8 cellular contexts compared by ENCODE assay signal in genomic region chr1:54081306-54082270, GRCh38. TPM values are rescaled to one million over a fixed set of nuclear protein-coding genes. Genes with fewer than 3 reads are reported as not detected.
DNase-seq lines count a peak whose midpoint lies in the region; ATAC-seq and TF ChIP-seq lines count a peak whose summit lies in the region.

No MANE protein-coding gene starts in this region.

- no peak for TF ChIP-seq POLR2A in gastrocnemius medialis (IDR thresholded peaks at IDR 0.05)

- H3K36me3 ChIP-seq in gastrocnemius medialis = no peaks in the 10 kb centered on the region

- in situ Hi-C loops in gastrocnemius medialis (cut with MboI; ENCODE audit: low sequenced_read_pairs in 4 of 4) = no loop called here

- H3K36me3 Mint-ChIP-seq in activated naive CD4-positive, alpha-beta T cell treated with anti-CD3 and anti-CD28 coated beads, Interleukin-2, amount 50 U/mL, for 72 hours = no peaks in the 10 kb centered on the region

- TF ChIP-seq CTCF in AG10803 (conservative IDR thresholded peaks at IDR 0.05; ENCODE audit: low read length) (peak; percentile 72), gastrocnemius medialis (IDR thresholded peaks at IDR 0.05 in 4 of 5, conservative IDR thresholded peaks at IDR 0.05 in 1 of 5) (peak in 4 of 5 experiments; percentile 49 to 66 (median 56))

- peaks cover 17 to 19% of the 10 kb centered on the region in 2 donors for H3K4me1 ChIP-seq in gastrocnemius medialis

- peak overlapping the region in 1 of 2 donors; percentile 50 for H3K27ac Mint-ChIP-seq in activated naive CD4-positive, alpha-beta T cell treated with anti-CD3 and anti-CD28 coated beads, Interleukin-2, amount 50 U/mL, for 72 hours

- H3K9me3 ChIP-seq in gastrocnemius medialis = no peaks in the 10 kb centered on the region

- ATAC-seq in GM18867 (IDR thresholded peaks at IDR 0.05; ENCODE audit: unreplicated experiment) = peak; percentile 81
- peak; percentile 86 to 96 for ATAC-seq in activated naive CD4-positive, alpha-beta T cell treated with anti-CD3 and anti-CD28 coated beads, Interleukin-2, amount 50 U/mL, for 72 hours
- ATAC-seq in left ventricle myocardium superior = peak; percentile 72
- ATAC-seq in gastrocnemius medialis = peak; percentile 41 to 78
- no peak for ATAC-seq in GM19328 (IDR thresholded peaks at IDR 0.05; ENCODE audit: unreplicated experiment)

- no peak overlapping the region for H3K4me3 ChIP-seq in AG10803 (ENCODE audit: low read length)
- H3K4me3 ChIP-seq in gastrocnemius medialis = no peak overlapping the region

- intact Hi-C loops in left ventricle myocardium superior (cut with micrococcal nuclease) (no loop called here), gastrocnemius medialis (cut with DNase I; ENCODE audit: low total_unique reads) (no loop called here)

- peak; percentile 57 for DNase-seq in AG10803 (ENCODE audit: low read depth)
- DNase-seq in HuH-7 (ENCODE audit: low spot score) = peak; percentile 73
- peak; percentile 39 for DNase-seq in SK-N-DZ (ENCODE audit: low spot score)
- peak in 1 of 2 donors; percentile 68 for DNase-seq in activated naive CD4-positive, alpha-beta T cell treated with anti-CD3 and anti-CD28 coated beads, Interleukin-2, amount 50 U/mL, for 72 hours (ENCODE audit: low spot score in 2 of 2)
- DNase-seq in left ventricle myocardium superior = peak; percentile 58
- peak in 1 of 2 donors; percentile 53 for DNase-seq in gastrocnemius medialis

- no peak overlapping the region for H3K27ac ChIP-seq in gastrocnemius medialis

- no peaks in the 10 kb centered on the region for H3K27me3 ChIP-seq in gastrocnemius medialis

- no peaks in the 10 kb centered on the region for H3K9me3 Mint-ChIP-seq in activated naive CD4-positive, alpha-beta T cell treated with anti-CD3 and anti-CD28 coated beads, Interleukin-2, amount 50 U/mL, for 72 hours

RNA-seq across cellular contexts. Expression of gene TCEANC2, which starts 28.2 kb away (rescaled TPM):
- polyA plus RNA-seq in SK-N-DZ (2014; cell fraction: cytosol; rRNA removed) = 5.2 TPM in 2 replicates
- 4.0 and 9.1 TPM in 2 replicates for polyA plus RNA-seq in SK-N-DZ (2014; cell fraction: nucleus; rRNA removed)
- 10 to 100 TPM; 11.8 to 19.4 TPM for total RNA-seq in activated naive CD4-positive, alpha-beta T cell treated with anti-CD3 and anti-CD28 coated beads, Interleukin-2, amount 50 U/mL, for 72 hours
- total RNA-seq in left ventricle myocardium superior = 4.7 TPM
- total RNA-seq in gastrocnemius medialis = 1 to 10 TPM; 2.6 to 9.5 (median 7.0) TPM

RNA-seq across cellular contexts. Expression of gene TMEM59, which starts 28.6 kb away (rescaled TPM):
- polyA plus RNA-seq in SK-N-DZ (2014; cell fraction: cytosol; rRNA removed) = 150 and 175 TPM in 2 replicates
- polyA plus RNA-seq in SK-N-DZ (2014; cell fraction: nucleus; rRNA removed) = 52.7 and 107 TPM in 2 replicates
- 100 to 1,000 TPM; 132 to 164 TPM for total RNA-seq in activated naive CD4-positive, alpha-beta T cell treated with anti-CD3 and anti-CD28 coated beads, Interleukin-2, amount 50 U/mL, for 72 hours
- total RNA-seq in left ventricle myocardium superior = 318 TPM
- total RNA-seq in gastrocnemius medialis = 100 to 1,000 TPM; 156 to 248 (median 224) TPM
